ENCODE assay signal across 26 cellular contexts in genomic region chr4:77728420-77728819, GRCh38.
DNase-seq lines count a peak whose midpoint lies in the region; ATAC-seq, FAIRE-seq and TF ChIP-seq lines count a peak whose summit lies in the region.
"Had no signal": no experiment of that assay in that cellular context is flagged by ENCODE, and none has a peak within 500 bp of the region (broad histone marks: within the 10 kb centered on the region; RNA-seq: fewer than 3 reads in every experiment).

No MANE protein-coding gene starts in this region.

- CTCF ChIA-PET in HepG2 (lab: Yijun Ruan, JAX; ENCODE audit: low intra/inter-chr PET ratio, low total read pairs) = no interaction called here

- POLR2A ChIA-PET in HepG2 (lab: Yijun Ruan, JAX) = no interaction called here

- no peak overlapping the region for H3K4me2 ChIP-seq in HepG2 (ENCODE audit: low read depth, low read length)

- intact Hi-C loops in HepG2 (cut with micrococcal nuclease; ENCODE audit: unreplicated experiment) = no loop called here
- intact Hi-C loops in right lobe of liver (cut with DNase I) = no loop called here

- peak overlapping the region in 5 of 6 donors; percentile 25 to 71 (median 53) for H3K27ac Mint-ChIP-seq in immature natural killer cell
- H3K27ac Mint-ChIP-seq in stimulated activated effector memory CD8-positive, alpha-beta T cell treated with anti-CD3 and anti-CD28 coated beads, Interleukin-12 subunit alpha, Interleukin-12 subunit beta, amount 100 ng/mL, for 72 hours = peak overlapping the region; percentile 30
- H3K27ac Mint-ChIP-seq: activated B cell treated with CpG ODN at 0.5 μM for 24 hours had no signal

- H3K4me1 Mint-ChIP-seq in immature natural killer cell = peaks cover 25 to 74% of the 10 kb centered on the region in 2 donors
- H3K4me1 Mint-ChIP-seq in stimulated activated effector memory CD8-positive, alpha-beta T cell treated with anti-CD3 and anti-CD28 coated beads, Interleukin-12 subunit alpha, Interleukin-12 subunit beta, amount 100 ng/mL, for 72 hours = peaks cover 6% of the 10 kb centered on the region

- no peaks in the 10 kb centered on the region for H3K27me3 Mint-ChIP-seq in immature natural killer cell (ENCODE audit: low read depth in 3 of 3)
- H3K27me3 Mint-ChIP-seq: activated B cell treated with CpG ODN at 0.5 μM for 24 hours; CD4-positive, alpha-beta memory T cell; naive B cell had no signal

- no peak for TF ChIP-seq RAD21 in HepG2 (CRISPR knock-in tag; IDR thresholded peaks at IDR 0.05)

- H3K4me3 Mint-ChIP-seq in immature natural killer cell = no peak overlapping the region
- no peak overlapping the region for H3K4me3 Mint-ChIP-seq in stimulated activated effector memory CD8-positive, alpha-beta T cell treated with anti-CD3 and anti-CD28 coated beads, Interleukin-12 subunit alpha, Interleukin-12 subunit beta, amount 100 ng/mL, for 72 hours
- H3K4me3 Mint-ChIP-seq: activated B cell treated with CpG ODN at 0.5 μM for 24 hours; CD4-positive, alpha-beta memory T cell; naive B cell had no signal

- TF ChIP-seq EP300 in HepG2 (IDR thresholded peaks at IDR 0.05; ENCODE audit: low read depth in 2 of 2, low read length in 2 of 2) = no peak
- no peak for TF ChIP-seq EP300 in HepG2 (CRISPR knock-in tag; IDR thresholded peaks at IDR 0.05; ENCODE audit: borderline replicate concordance)

- WGBS in HepG2 (ENCODE audit: low lambda C conversion rate) = 100% methylated on average over 1 of the region's 1 CpG
- WGBS in right lobe of liver (ENCODE audit: insufficient coverage, low coverage, low lambda C conversion rate, missing lambda C conversion rate) = 100% methylated on average over 1 of the region's 1 CpG

- peaks cover 6 to 43% of the 10 kb centered on the region in 2 experiments for H3K36me3 ChIP-seq in HepG2 (replicated peaks in 1 of 2; ENCODE audit: control insufficient read depth in 1 of 2, insufficient read depth in 2 of 2, low read length in 2 of 2)
- H3K36me3 ChIP-seq in right lobe of liver = peaks cover 0 to 31% (median 8%) of the 10 kb centered on the region in 4 donors

- H3K27me3 ChIP-seq in HepG2 (ENCODE audit: control insufficient read depth in 1 of 2, insufficient read depth in 2 of 2, low read length in 2 of 2) (no peaks in the 10 kb centered on the region), right lobe of liver (no peaks in the 10 kb centered on the region)
- H3K27me3 ChIP-seq: Peyer's patch, SJSA1, tibial nerve had no signal

- no peaks in the 10 kb centered on the region for H3K79me2 ChIP-seq in HepG2 (ENCODE audit: insufficient read depth, low read length)

- peak; percentile 31; the same call in 1 of the 3 replicates for ATAC-seq in HepG2
- no peak for ATAC-seq in right lobe of liver
- ATAC-seq in stimulated activated effector memory CD8-positive, alpha-beta T cell treated with anti-CD3 and anti-CD28 coated beads, Interleukin-12 subunit alpha, Interleukin-12 subunit beta, amount 100 ng/mL, for 72 hours = no peak
- ATAC-seq in GM18870 (IDR thresholded peaks at IDR 0.05; ENCODE audit: unreplicated experiment) = no peak

- H3K4me1 ChIP-seq in HepG2 (ENCODE audit: insufficient read depth, low read length) = no peaks in the 10 kb centered on the region
- no peaks in the 10 kb centered on the region for H3K4me1 ChIP-seq in right lobe of liver
- H3K4me1 ChIP-seq: Peyer's patch, SJSA1 had no signal

- in situ Hi-C loops in HepG2 (cut with HindIII; ENCODE audit: extremely low pct_ligation_motif_present, low pct_unique_long_range_greater_than_20kb) = no loop called here

- no peak for FAIRE-seq in HepG2 (lab: Jason Lieb, UNC)

- no peaks in the 10 kb centered on the region for H3K9me3 Mint-ChIP-seq in immature natural killer cell
- no peaks in the 10 kb centered on the region for H3K9me3 Mint-ChIP-seq in stimulated activated effector memory CD8-positive, alpha-beta T cell treated with anti-CD3 and anti-CD28 coated beads, Interleukin-12 subunit alpha, Interleukin-12 subunit beta, amount 100 ng/mL, for 72 hours
- H3K9me3 Mint-ChIP-seq: activated B cell treated with CpG ODN at 0.5 μM for 24 hours, naive B cell had no signal

- H3K4me3 ChIP-seq in HepG2 (replicated peaks in 1 of 3; ENCODE audit: insufficient read depth in 1 of 3, low read depth in 2 of 3, low read length in 3 of 3) (no peak overlapping the region), right lobe of liver (no peak overlapping the region)
- H3K4me3 ChIP-seq: Peyer's patch, SJSA1, tibial nerve had no signal

- TF ChIP-seq CTCF in HepG2 (CRISPR knock-in tag; IDR thresholded peaks at IDR 0.05) = no peak
- TF ChIP-seq CTCF in right lobe of liver (IDR thresholded peaks at IDR 0.05) = no peak

- H3K36me3 Mint-ChIP-seq in immature natural killer cell = peaks cover 0 to 39% (median 13%) of the 10 kb centered on the region in 3 donors
- H3K36me3 Mint-ChIP-seq in stimulated activated effector memory CD8-positive, alpha-beta T cell treated with anti-CD3 and anti-CD28 coated beads, Interleukin-12 subunit alpha, Interleukin-12 subunit beta, amount 100 ng/mL, for 72 hours = peaks cover 100% of the 10 kb centered on the region

- TF ChIP-seq POLR2A in HepG2 (IDR thresholded peaks at IDR 0.05; ENCODE audit: insufficient read depth in 1 of 2, low read depth in 2 of 2, low read length in 2 of 2) = no peak
- TF ChIP-seq POLR2A in right lobe of liver (IDR thresholded peaks at IDR 0.05) = no peak

- DNase-seq in HepG2 (ENCODE audit: low spot score) = no peak
- DNase-seq in right lobe of liver = no peak
- DNase-seq in RKO (ENCODE audit: low spot score) = peak; percentile 5
- no peak for DNase-seq in immature natural killer cell
- DNase-seq in stimulated activated effector memory CD8-positive, alpha-beta T cell treated with anti-CD3 and anti-CD28 coated beads, Interleukin-12 subunit alpha, Interleukin-12 subunit beta, amount 100 ng/mL, for 72 hours (ENCODE audit: low spot score in 2 of 2) = no peak
- no peak for DNase-seq in SKM-1 treated with dmso at 0.1 percent for 144 hours (lab: John Stamatoyannopoulos, UW; ENCODE audit: unreplicated experiment)
- DNase-seq in SW 1271 (lab: John Stamatoyannopoulos, UW) = no peak
- DNase-seq: activated B cell treated with CpG ODN at 0.5 μM for 24 hours; activated effector memory CD4-positive, alpha-beta T cell treated with anti-CD3 and anti-CD28 coated beads, Interleukin-2, amount 50 U/mL, for 16 hours; anterior cingulate cortex; CD4-positive, alpha-beta memory T cell; foreskin fibroblast; HCEC 1CT; hippocampal formation; islet precursor cell; Karpas-422; naive B cell; NCI-H1048; NCI-H1930; NCI-H345; Peyer's patch; stimulated activated CD4-positive, alpha-beta T cell treated with anti-CD3 and anti-CD28 coated beads, Interleukin-2, amount 100 ng/mL, for 24 hours; stimulated activated naive CD4-positive, alpha-beta T cell treated with Interleukin-2 at 50 U/mL for 16 hours had no signal

- no peaks in the 10 kb centered on the region for H4K20me1 ChIP-seq in HepG2 (ENCODE audit: insufficient read depth, low read length)

- H3K9me3 ChIP-seq in HepG2 (ENCODE audit: low read length) (no peaks in the 10 kb centered on the region), right lobe of liver (no peaks in the 10 kb centered on the region)
- H3K9me3 ChIP-seq: Peyer's patch, SJSA1, tibial nerve had no signal

- no peak overlapping the region for H3K9ac ChIP-seq in HepG2 (ENCODE audit: insufficient read depth, low read depth, low read length)

- BruUV-seq in HepG2 (replicated peaks; lab: Mats Ljungman, UMichigan) = no TSS peak

- H2AFZ ChIP-seq in HepG2 (ENCODE audit: low read length) = no peak overlapping the region

- H3K27ac ChIP-seq in HepG2 (ENCODE audit: extremely low read length, insufficient read depth, low read length) (no peak overlapping the region), right lobe of liver (no peak overlapping the region)
- H3K27ac ChIP-seq: Peyer's patch, SJSA1, tibial nerve had no signal

TF ChIP-seq in HepG2, 621 proteins besides CTCF, POLR2A, EP300 and RAD21:
- TF ChIP-seq MIER3 (CRISPR knock-in tag; IDR thresholded peaks at IDR 0.05; ENCODE audit: borderline replicate concordance) = no peak
- TF ChIP-seq ZBTB21 (CRISPR knock-in tag; IDR thresholded peaks at IDR 0.05) = no peak
- no peak for TF ChIP-seq ARNT (IDR thresholded peaks at IDR 0.05)
- no peak for TF ChIP-seq MEIS2 (CRISPR knock-in tag; IDR thresholded peaks at IDR 0.05)
